Comparison of ENCODE assay signal across 2 cellular contexts in the genomic region with DNA sequence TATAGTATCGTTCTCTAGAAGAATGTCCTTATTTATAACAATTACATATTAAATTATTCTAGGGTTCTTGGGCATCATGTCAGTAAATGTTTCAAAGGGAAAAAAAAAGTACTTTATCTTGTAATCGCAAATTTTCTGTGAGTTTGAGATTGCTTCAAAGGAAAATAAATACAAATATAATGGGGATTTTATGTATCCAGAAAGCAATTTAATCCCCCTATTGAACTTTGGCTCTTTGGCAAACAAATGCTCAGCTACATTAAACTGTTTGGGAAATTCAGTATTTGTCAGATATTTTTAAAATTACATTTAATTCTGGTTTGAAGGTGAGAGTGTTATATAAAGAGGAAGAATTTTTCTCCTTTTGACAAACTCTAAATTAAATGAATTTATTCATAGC.
TF ChIP-seq lines count a peak whose summit lies in the region.

No MANE protein-coding gene starts in this region.

TF ChIP-seq in GM23338, 12 proteins besides CTCF, POLR2A, EP300 and RAD21:
- TF ChIP-seq, protein P1, sequence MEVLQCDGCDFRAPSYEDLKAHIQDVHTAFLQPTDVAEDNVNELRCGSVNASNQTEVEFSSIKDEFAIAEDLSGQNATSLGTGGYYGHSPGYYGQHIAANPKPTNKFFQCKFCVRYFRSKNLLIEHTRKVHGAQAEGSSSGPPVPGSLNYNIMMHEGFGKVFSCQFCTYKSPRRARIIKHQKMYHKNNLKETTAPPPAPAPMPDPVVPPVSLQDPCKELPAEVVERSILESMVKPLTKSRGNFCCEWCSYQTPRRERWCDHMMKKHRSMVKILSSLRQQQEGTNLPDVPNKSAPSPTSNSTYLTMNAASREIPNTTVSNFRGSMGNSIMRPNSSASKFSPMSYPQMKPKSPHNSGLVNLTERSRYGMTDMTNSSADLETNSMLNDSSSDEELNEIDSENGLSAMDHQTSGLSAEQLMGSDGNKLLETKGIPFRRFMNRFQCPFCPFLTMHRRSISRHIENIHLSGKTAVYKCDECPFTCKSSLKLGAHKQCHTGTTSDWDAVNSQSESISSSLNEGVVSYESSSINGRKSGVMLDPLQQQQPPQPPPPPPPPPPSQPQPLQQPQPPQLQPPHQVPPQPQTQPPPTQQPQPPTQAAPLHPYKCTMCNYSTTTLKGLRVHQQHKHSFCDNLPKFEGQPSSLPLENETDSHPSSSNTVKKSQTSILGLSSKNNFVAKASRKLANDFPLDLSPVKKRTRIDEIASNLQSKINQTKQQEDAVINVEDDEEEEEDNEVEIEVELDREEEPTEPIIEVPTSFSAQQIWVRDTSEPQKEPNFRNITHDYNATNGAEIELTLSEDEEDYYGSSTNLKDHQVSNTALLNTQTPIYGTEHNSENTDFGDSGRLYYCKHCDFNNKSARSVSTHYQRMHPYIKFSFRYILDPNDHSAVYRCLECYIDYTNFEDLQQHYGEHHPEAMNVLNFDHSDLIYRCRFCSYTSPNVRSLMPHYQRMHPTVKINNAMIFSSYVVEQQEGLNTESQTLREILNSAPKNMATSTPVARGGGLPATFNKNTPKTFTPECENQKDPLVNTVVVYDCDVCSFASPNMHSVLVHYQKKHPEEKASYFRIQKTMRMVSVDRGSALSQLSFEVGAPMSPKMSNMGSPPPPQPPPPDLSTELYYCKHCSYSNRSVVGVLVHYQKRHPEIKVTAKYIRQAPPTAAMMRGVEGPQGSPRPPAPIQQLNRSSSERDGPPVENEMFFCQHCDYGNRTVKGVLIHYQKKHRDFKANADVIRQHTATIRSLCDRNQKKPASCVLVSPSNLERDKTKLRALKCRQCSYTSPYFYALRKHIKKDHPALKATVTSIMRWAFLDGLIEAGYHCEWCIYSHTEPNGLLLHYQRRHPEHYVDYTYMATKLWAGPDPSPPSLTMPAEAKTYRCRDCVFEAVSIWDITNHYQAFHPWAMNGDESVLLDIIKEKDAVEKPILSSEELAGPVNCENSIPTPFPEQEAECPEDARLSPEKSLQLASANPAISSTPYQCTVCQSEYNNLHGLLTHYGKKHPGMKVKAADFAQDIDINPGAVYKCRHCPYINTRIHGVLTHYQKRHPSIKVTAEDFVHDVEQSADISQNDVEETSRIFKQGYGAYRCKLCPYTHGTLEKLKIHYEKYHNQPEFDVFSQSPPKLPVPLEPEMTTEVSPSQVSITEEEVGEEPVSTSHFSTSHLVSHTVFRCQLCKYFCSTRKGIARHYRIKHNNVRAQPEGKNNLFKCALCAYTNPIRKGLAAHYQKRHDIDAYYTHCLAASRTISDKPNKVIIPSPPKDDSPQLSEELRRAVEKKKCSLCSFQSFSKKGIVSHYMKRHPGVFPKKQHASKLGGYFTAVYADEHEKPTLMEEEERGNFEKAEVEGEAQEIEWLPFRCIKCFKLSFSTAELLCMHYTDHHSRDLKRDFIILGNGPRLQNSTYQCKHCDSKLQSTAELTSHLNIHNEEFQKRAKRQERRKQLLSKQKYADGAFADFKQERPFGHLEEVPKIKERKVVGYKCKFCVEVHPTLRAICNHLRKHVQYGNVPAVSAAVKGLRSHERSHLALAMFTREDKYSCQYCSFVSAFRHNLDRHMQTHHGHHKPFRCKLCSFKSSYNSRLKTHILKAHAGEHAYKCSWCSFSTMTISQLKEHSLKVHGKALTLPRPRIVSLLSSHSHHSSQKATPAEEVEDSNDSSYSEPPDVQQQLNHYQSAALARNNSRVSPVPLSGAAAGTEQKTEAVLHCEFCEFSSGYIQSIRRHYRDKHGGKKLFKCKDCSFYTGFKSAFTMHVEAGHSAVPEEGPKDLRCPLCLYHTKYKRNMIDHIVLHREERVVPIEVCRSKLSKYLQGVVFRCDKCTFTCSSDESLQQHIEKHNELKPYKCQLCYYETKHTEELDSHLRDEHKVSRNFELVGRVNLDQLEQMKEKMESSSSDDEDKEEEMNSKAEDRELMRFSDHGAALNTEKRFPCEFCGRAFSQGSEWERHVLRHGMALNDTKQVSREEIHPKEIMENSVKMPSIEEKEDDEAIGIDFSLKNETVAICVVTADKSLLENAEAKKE (CRISPR knock-in tag; IDR thresholded peaks at IDR 0.05): no peak
- TF ChIP-seq ZNF331 (CRISPR knock-in tag; IDR thresholded peaks at IDR 0.05; ENCODE audit: low read depth) (no peak), POLR2AphosphoS5 (IDR thresholded peaks at IDR 0.05; ENCODE audit: low read depth) (no peak)

TF ChIP-seq in HepG2, 621 proteins besides CTCF, POLR2A, EP300 and RAD21 (continues in another document):
- TF ChIP-seq ISX (CRISPR knock-in tag; conservative IDR thresholded peaks at IDR 0.05) (no peak), MYC (CRISPR knock-in tag; IDR thresholded peaks at IDR 0.05; ENCODE audit: borderline replicate concordance) (no peak), ZBTB21 (CRISPR knock-in tag; IDR thresholded peaks at IDR 0.05) (no peak), DR1 (CRISPR knock-in tag; IDR thresholded peaks at IDR 0.05) (no peak), ZNF501 (CRISPR knock-in tag; IDR thresholded peaks at IDR 0.05) (no peak), GABPA (IDR thresholded peaks at IDR 0.05; ENCODE audit: low read depth, low read length) (no peak), GABPA (CRISPR knock-in tag; IDR thresholded peaks at IDR 0.05; ENCODE audit: low read depth) (no peak), NONO (IDR thresholded peaks at IDR 0.05) (no peak), NONO (CRISPR knock-in tag; conservative IDR thresholded peaks at IDR 0.05) (no peak), ISL2 (CRISPR knock-in tag; IDR thresholded peaks at IDR 0.05) (peak; percentile 47; the same call in 1 of the 2 replicates), HNRNPUL1 (IDR thresholded peaks at IDR 0.05; ENCODE audit: low read depth, low read length) (no peak), NR2F6 (IDR thresholded peaks at IDR 0.05) (peak; percentile 9; the same call in 1 of the 2 replicates), NR2F6 (CRISPR knock-in tag; IDR thresholded peaks at IDR 0.05) (no peak), ZBTB7A (CRISPR knock-in tag; IDR thresholded peaks at IDR 0.05) (no peak), ZNF878 (CRISPR knock-in tag; IDR thresholded peaks at IDR 0.05) (no peak), ATF7-NPFF (CRISPR knock-in tag; IDR thresholded peaks at IDR 0.05; ENCODE audit: low read depth) (no peak), SETDB1 (CRISPR knock-in tag; IDR thresholded peaks at IDR 0.05; ENCODE audit: borderline replicate concordance) (no peak), KDM5B (CRISPR knock-in tag; IDR thresholded peaks at IDR 0.05; ENCODE audit: borderline replicate concordance) (no peak), NR2F2 (IDR thresholded peaks at IDR 0.05; ENCODE audit: borderline replicate concordance, low read depth) (peak; percentile 22; the same call in 1 of the 2 replicates)
- TF ChIP-seq, protein P2, sequence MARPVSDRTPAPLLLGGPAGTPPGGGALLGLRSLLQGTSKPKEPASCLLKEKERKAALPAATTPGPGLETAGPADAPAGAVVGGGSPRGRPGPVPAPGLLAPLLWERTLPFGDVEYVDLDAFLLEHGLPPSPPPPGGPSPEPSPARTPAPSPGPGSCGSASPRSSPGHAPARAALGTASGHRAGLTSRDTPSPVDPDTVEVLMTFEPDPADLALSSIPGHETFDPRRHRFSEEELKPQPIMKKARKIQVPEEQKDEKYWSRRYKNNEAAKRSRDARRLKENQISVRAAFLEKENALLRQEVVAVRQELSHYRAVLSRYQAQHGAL (CRISPR knock-in tag; IDR thresholded peaks at IDR 0.05; ENCODE audit: not compliant biosample characterization): no peak
- TF ChIP-seq, protein P3, sequence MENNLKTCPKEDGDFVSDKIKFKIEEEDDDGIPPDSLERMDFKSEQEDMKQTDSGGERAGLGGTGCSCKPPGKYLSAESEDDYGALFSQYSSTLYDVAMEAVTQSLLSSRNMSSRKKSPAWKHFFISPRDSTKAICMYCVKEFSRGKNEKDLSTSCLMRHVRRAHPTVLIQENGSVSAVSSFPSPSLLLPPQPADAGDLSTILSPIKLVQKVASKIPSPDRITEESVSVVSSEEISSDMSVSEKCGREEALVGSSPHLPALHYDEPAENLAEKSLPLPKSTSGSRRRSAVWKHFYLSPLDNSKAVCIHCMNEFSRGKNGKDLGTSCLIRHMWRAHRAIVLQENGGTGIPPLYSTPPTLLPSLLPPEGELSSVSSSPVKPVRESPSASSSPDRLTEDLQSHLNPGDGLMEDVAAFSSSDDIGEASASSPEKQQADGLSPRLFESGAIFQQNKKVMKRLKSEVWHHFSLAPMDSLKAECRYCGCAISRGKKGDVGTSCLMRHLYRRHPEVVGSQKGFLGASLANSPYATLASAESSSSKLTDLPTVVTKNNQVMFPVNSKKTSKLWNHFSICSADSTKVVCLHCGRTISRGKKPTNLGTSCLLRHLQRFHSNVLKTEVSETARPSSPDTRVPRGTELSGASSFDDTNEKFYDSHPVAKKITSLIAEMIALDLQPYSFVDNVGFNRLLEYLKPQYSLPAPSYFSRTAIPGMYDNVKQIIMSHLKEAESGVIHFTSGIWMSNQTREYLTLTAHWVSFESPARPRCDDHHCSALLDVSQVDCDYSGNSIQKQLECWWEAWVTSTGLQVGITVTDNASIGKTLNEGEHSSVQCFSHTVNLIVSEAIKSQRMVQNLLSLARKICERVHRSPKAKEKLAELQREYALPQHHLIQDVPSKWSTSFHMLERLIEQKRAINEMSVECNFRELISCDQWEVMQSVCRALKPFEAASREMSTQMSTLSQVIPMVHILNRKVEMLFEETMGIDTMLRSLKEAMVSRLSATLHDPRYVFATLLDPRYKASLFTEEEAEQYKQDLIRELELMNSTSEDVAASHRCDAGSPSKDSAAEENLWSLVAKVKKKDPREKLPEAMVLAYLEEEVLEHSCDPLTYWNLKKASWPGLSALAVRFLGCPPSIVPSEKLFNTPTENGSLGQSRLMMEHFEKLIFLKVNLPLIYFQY (CRISPR knock-in tag; IDR thresholded peaks at IDR 0.05; ENCODE audit: borderline replicate concordance): no peak
- TF ChIP-seq, protein P4, sequence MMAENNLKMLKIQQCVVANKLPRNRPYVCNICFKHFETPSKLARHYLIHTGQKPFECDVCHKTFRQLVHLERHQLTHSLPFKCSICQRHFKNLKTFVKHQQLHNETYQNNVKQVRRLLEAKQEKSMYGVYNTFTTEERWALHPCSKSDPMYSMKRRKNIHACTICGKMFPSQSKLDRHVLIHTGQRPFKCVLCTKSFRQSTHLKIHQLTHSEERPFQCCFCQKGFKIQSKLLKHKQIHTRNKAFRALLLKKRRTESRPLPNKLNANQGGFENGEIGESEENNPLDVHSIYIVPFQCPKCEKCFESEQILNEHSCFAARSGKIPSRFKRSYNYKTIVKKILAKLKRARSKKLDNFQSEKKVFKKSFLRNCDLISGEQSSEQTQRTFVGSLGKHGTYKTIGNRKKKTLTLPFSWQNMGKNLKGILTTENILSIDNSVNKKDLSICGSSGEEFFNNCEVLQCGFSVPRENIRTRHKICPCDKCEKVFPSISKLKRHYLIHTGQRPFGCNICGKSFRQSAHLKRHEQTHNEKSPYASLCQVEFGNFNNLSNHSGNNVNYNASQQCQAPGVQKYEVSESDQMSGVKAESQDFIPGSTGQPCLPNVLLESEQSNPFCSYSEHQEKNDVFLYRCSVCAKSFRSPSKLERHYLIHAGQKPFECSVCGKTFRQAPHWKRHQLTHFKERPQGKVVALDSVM (CRISPR knock-in tag; IDR thresholded peaks at IDR 0.05): no peak
- TF ChIP-seq, protein P5, sequence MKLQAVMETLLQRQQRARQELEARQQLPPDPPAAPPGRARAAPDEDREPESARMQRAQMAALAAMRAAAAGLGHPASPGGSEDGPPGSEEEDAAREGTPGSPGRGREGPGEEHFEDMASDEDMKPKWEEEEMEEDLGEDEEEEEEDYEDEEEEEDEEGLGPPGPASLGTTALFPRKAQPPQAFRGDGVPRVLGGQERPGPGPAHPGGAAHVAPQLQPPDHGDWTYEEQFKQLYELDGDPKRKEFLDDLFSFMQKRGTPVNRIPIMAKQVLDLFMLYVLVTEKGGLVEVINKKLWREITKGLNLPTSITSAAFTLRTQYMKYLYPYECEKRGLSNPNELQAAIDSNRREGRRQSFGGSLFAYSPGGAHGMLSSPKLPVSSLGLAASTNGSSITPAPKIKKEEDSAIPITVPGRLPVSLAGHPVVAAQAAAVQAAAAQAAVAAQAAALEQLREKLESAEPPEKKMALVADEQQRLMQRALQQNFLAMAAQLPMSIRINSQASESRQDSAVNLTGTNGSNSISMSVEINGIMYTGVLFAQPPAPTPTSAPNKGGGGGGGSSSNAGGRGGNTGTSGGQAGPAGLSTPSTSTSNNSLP (IDR thresholded peaks at IDR 0.05; ENCODE audit: low read depth, low read length): peak; percentile 69
- TF ChIP-seq, protein P6, sequence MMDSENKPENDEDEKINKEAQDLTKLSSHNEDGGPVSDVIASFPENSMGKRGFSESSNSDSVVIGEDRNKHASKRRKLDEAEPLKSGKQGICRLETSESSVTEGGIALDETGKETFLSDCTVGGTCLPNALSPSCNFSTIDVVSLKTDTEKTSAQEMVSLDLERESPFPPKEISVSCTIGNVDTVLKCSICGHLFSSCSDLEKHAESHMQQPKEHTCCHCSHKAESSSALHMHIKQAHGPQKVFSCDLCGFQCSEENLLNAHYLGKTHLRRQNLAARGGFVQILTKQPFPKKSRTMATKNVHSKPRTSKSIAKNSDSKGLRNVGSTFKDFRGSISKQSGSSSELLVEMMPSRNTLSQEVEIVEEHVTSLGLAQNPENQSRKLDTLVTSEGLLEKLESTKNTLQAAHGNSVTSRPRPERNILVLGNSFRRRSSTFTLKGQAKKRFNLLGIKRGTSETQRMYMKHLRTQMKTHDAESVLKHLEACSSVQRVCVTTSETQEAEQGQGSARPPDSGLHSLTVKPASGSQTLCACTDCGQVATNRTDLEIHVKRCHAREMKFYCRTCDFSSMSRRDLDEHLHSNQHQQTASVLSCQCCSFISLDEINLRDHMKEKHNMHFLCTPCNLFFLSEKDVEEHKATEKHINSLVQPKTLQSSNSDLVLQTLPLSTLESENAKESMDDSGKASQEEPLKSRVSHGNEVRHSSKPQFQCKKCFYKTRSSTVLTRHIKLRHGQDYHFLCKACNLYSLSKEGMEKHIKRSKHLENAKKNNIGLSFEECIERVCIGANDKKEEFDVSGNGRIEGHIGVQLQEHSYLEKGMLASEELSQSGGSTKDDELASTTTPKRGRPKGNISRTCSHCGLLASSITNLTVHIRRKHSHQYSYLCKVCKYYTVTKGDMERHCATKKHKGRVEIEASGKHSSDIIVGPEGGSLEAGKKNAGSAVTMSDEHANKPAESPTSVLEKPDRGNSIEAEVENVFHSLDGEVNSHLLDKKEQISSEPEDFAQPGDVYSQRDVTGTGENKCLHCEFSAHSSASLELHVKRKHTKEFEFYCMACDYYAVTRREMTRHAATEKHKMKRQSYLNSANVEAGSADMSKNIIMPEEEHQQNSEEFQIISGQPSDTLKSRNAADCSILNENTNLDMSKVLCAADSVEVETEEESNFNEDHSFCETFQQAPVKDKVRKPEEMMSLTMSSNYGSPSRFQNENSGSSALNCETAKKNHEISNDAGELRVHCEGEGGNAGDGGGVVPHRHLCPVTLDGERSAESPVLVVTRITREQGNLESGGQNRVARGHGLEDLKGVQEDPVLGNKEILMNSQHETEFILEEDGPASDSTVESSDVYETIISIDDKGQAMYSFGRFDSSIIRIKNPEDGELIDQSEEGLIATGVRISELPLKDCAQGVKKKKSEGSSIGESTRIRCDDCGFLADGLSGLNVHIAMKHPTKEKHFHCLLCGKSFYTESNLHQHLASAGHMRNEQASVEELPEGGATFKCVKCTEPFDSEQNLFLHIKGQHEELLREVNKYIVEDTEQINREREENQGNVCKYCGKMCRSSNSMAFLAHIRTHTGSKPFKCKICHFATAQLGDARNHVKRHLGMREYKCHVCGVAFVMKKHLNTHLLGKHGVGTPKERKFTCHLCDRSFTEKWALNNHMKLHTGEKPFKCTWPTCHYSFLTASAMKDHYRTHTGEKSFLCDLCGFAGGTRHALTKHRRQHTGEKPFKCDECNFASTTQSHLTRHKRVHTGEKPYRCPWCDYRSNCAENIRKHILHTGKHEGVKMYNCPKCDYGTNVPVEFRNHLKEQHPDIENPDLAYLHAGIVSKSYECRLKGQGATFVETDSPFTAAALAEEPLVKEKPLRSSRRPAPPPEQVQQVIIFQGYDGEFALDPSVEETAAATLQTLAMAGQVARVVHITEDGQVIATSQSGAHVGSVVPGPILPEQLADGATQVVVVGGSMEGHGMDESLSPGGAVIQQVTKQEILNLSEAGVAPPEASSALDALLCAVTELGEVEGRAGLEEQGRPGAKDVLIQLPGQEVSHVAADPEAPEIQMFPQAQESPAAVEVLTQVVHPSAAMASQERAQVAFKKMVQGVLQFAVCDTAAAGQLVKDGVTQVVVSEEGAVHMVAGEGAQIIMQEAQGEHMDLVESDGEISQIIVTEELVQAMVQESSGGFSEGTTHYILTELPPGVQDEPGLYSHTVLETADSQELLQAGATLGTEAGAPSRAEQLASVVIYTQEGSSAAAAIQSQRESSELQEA (CRISPR knock-in tag; IDR thresholded peaks at IDR 0.05; ENCODE audit: not compliant biosample characterization): no peak
